8 cellular contexts compared by ENCODE assay signal in the genomic region with DNA sequence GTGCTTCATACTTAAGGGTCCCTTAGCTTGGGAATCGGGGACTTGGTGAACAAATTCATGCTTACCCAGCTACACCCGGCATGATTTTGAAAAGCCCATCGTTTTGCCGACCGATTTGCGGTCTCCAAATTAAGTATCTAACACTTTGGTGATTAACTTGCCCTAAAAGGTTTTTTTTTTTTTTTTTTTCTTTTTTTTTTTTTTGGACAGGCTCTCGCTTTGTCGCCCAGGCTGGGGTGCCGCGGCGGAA. TPM values are rescaled to one million over a fixed set of nuclear protein-coding genes. Genes with fewer than 3 reads are reported as not detected.
DNase-seq lines count a peak whose midpoint lies in the region; ATAC-seq and TF ChIP-seq lines count a peak whose summit lies in the region.

No MANE protein-coding gene starts in this region.

- no peak for ATAC-seq in GM21619 (IDR thresholded peaks at IDR 0.05; ENCODE audit: unreplicated experiment)
- ATAC-seq in HG03196 (IDR thresholded peaks at IDR 0.05; ENCODE audit: unreplicated experiment): no peak

- H3K27me3 ChIP-seq in A673 (replicated peaks; ENCODE audit: insufficient read depth, low read depth, low read length, poor library complexity) (no peaks in the 10 kb centered on the region), HUES64 (ENCODE audit: insufficient read depth, low read length) (no peaks in the 10 kb centered on the region), muscle layer of duodenum (ENCODE audit: low read depth, low read length) (no peaks in the 10 kb centered on the region)

- H3K4me3 ChIP-seq in A673 (ENCODE audit: low read depth, low read length, poor library complexity, severe bottlenecking) (peak overlapping the region; percentile 77), HUES64 (ENCODE audit: low read length) (peak overlapping the region; percentile 87), muscle layer of duodenum (ENCODE audit: low read depth in 1 of 2, low read length in 2 of 2) (peak overlapping the region; percentile 75 to 76)

- POLR2A ChIA-PET in A673 (lab: Charles Lee; ENCODE audit: low non-redundant PET): no interaction called here

- no peak for DNase-seq in A673 (ENCODE audit: low spot score)
- DNase-seq in caudate nucleus (lab: John Stamatoyannopoulos, UW): peak in 2 of 61 donors; percentile 26 to 63
- DNase-seq in cerebellar nuclear complex (lab: John Stamatoyannopoulos, UW): no peak
- DNase-seq in NCI-H510A treated with DMSO at 0.1 percent for 48 hours (lab: John Stamatoyannopoulos, UW): no peak

- peak overlapping the region; percentile 97 for H3K9ac ChIP-seq in HUES64 (ENCODE audit: low read depth, low read length)

- intact Hi-C loops in A673 (cut with micrococcal nuclease; ENCODE audit: unreplicated experiment): loop anchor here (2.0 to 5.0 kb wide), 2 partner anchors 123 to 325 kb away; partner anchors contain the start of genes DYNC1H1 and PPP2R5C

- 0 out of 2 replicates have a peak, but pooled peaks have one; percentile 6 for TF ChIP-seq CTCF in A673 (conservative IDR thresholded peaks at IDR 0.05; ENCODE audit: low read depth, low read length)

- H3K9me3 ChIP-seq in A673 (ENCODE audit: low read depth, low read length, poor library complexity, severe bottlenecking): no peaks in the 10 kb centered on the region
- no peaks in the 10 kb centered on the region for H3K9me3 ChIP-seq in HUES64 (ENCODE audit: insufficient read depth, low read depth, low read length)
- no peaks in the 10 kb centered on the region for H3K9me3 ChIP-seq in muscle layer of duodenum (ENCODE audit: control insufficient read depth in 1 of 2, low read length in 2 of 2)

- BruUV-seq in A673 (replicated peaks; lab: Mats Ljungman, UMichigan): no TSS peak

- H3K4me1 ChIP-seq in A673 (ENCODE audit: insufficient read depth, low read length, poor library complexity, severe bottlenecking) (peaks cover 33% of the 10 kb centered on the region), HUES64 (ENCODE audit: insufficient read depth, low read length) (peaks cover 21% of the 10 kb centered on the region; the same call in 1 of the 2 replicates), muscle layer of duodenum (ENCODE audit: control insufficient read depth in 1 of 2, insufficient read depth in 2 of 2, low read length in 2 of 2) (peaks cover 16 to 22% of the 10 kb centered on the region in 2 donors)

- H3K27ac ChIP-seq in A673 (ENCODE audit: low read depth, low read length, poor library complexity, severe bottlenecking) (peak overlapping the region; percentile 99), HUES64 (ENCODE audit: low read depth, low read length) (peak overlapping the region; percentile 97), caudate nucleus (ENCODE audit: low read depth, low read length) (peak overlapping the region; percentile 100), muscle layer of duodenum (ENCODE audit: low read length) (peak overlapping the region; percentile 91)

- H3K36me3 ChIP-seq in A673 (ENCODE audit: insufficient read depth, low read length, poor library complexity, severe bottlenecking) (peaks cover 35% of the 10 kb centered on the region), HUES64 (ENCODE audit: insufficient read depth, low read length) (peaks cover 35% of the 10 kb centered on the region), muscle layer of duodenum (ENCODE audit: control insufficient read depth in 1 of 2, insufficient read depth in 2 of 2, low read length in 2 of 2) (peaks cover 29 to 30% of the 10 kb centered on the region in 2 donors)

- WGBS in HUES64: 36% methylated on average over 11 of the region's 11 CpGs

- CTCF ChIA-PET in A673 (lab: Charles Lee): interaction anchor here (0.7 kb wide), 2 partner anchors 12 to 145 kb away, joined by 6 to 7 read pairs; no protein-coding TSS in a partner anchor

RNA-seq across cellular contexts. Expression of gene HSP90AA1, which starts 0.8 kb away (rescaled TPM):
- 1,040 and 1,112 TPM in 2 replicates for total RNA-seq in A673 (2021)
- 836 TPM for polyA plus RNA-seq in HUES64 (2013, experiment 1 of 2)
- polyA plus RNA-seq in HUES64 (2013, experiment 2 of 2): 789 TPM

RNA-seq across cellular contexts. Expression of gene WDR20, which starts 52.0 kb away (rescaled TPM):
- 28.3 and 35.8 TPM in 2 replicates for total RNA-seq in A673 (2021)
- polyA plus RNA-seq in HUES64 (2013, experiment 1 of 2): 16.1 TPM
- polyA plus RNA-seq in HUES64 (2013, experiment 2 of 2): 18.7 TPM
